ENCODE assay signal across 2 cellular contexts in the genomic region with DNA sequence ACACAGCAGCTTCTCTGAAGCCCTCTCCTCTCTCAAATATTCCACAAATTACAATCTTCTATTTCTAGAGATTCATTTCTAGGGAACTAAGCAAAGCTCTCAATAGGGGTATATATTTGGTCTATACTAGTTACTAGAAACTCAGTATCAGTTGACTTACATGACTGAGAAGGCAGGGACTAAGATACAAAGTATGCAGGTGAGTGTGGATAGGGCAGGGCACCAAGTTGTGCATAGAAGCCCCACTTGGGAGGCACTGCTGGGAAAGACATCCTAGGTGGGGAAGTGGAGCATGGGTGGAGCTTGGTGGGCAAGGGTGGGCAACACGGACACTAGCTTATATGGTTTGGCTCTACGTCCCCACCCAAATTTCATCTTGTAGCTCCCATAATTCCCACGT.
TF ChIP-seq lines count a peak whose summit lies in the region.

No MANE protein-coding gene starts in this region.

TF ChIP-seq in SK-N-SH, 30 proteins besides CTCF, POLR2A, EP300 and RAD21 (continued from another document):
- TF ChIP-seq, protein P1, sequence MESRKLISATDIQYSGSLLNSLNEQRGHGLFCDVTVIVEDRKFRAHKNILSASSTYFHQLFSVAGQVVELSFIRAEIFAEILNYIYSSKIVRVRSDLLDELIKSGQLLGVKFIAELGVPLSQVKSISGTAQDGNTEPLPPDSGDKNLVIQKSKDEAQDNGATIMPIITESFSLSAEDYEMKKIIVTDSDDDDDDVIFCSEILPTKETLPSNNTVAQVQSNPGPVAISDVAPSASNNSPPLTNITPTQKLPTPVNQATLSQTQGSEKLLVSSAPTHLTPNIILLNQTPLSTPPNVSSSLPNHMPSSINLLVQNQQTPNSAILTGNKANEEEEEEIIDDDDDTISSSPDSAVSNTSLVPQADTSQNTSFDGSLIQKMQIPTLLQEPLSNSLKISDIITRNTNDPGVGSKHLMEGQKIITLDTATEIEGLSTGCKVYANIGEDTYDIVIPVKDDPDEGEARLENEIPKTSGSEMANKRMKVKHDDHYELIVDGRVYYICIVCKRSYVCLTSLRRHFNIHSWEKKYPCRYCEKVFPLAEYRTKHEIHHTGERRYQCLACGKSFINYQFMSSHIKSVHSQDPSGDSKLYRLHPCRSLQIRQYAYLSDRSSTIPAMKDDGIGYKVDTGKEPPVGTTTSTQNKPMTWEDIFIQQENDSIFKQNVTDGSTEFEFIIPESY (IDR thresholded peaks at IDR 0.05; ENCODE audit: borderline replicate concordance, low read depth) = no peak
- TF ChIP-seq MEF2A (IDR thresholded peaks at IDR 0.05; ENCODE audit: borderline replicate concordance, low read depth) (no peak), RCOR1 (IDR thresholded peaks at IDR 0.05; ENCODE audit: low read length) (no peak), NRF1 (IDR thresholded peaks at IDR 0.05; ENCODE audit: low read depth, low read length) (no peak), YY1 (IDR thresholded peaks at IDR 0.05; ENCODE audit: low read depth) (no peak)
- TF ChIP-seq, protein P2, sequence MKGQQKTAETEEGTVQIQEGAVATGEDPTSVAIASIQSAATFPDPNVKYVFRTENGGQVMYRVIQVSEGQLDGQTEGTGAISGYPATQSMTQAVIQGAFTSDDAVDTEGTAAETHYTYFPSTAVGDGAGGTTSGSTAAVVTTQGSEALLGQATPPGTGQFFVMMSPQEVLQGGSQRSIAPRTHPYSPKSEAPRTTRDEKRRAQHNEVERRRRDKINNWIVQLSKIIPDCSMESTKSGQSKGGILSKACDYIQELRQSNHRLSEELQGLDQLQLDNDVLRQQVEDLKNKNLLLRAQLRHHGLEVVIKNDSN (IDR thresholded peaks at IDR 0.05; ENCODE audit: borderline replicate concordance, low read depth) = no peak

TF ChIP-seq in SK-N-SH treated with all-trans-retinoic acid at 6 μM for 48 hours, 23 proteins besides CTCF, POLR2A, EP300 and RAD21 (continued from another document):
- TF ChIP-seq, protein P3, sequence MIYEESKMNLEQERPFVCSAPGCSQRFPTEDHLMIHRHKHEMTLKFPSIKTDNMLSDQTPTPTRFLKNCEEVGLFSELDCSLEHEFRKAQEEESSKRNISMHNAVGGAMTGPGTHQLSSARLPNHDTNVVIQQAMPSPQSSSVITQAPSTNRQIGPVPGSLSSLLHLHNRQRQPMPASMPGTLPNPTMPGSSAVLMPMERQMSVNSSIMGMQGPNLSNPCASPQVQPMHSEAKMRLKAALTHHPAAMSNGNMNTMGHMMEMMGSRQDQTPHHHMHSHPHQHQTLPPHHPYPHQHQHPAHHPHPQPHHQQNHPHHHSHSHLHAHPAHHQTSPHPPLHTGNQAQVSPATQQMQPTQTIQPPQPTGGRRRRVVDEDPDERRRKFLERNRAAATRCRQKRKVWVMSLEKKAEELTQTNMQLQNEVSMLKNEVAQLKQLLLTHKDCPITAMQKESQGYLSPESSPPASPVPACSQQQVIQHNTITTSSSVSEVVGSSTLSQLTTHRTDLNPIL (CRISPR knock-in tag; IDR thresholded peaks at IDR 0.05; ENCODE audit: low read depth) = no peak
- TF ChIP-seq ZNF70 (CRISPR knock-in tag; IDR thresholded peaks at IDR 0.05) = no peak
TF ChIP-seq in SK-N-SH treated with all-trans-retinoic acid at 6 μM for 48 hours: peak in this region for 0.
